8 cellular contexts compared by ENCODE assay signal in genomic region chr3:28348637-28349396, GRCh38. TPM values are rescaled to one million over a fixed set of nuclear protein-coding genes. Genes with fewer than 3 reads are reported as not detected.
DNase-seq lines count a peak whose midpoint lies in the region; ATAC-seq and TF ChIP-seq lines count a peak whose summit lies in the region.

Gene AZI2 (minus strand): TSS chr3:28348824. CDS start chr3:28340617, 8,207 bp downstream.
Gene ZCWPW2 (plus strand): TSS chr3:28348721. CDS start chr3:28413069, 64,348 bp downstream.

- H3K9me3 ChIP-seq in CD8-positive, alpha-beta T cell (ENCODE audit: low read length) = peaks cover 5% of the 10 kb centered on the region
- H3K9me3 ChIP-seq in ectodermal cell (ENCODE audit: control insufficient read depth, low read length) = no peaks in the 10 kb centered on the region
- H3K9me3 ChIP-seq in lung (ENCODE audit: control insufficient read depth in 2 of 2, insufficient read depth in 1 of 2, low read length in 1 of 2) = peaks cover 4 to 12% of the 10 kb centered on the region in 2 donors

- no peaks in the 10 kb centered on the region for H3K27me3 Mint-ChIP-seq in CD8-positive, alpha-beta T cell (ENCODE audit: low read depth)
- no peaks in the 10 kb centered on the region for H3K27me3 Mint-ChIP-seq in activated CD8-positive, alpha-beta T cell treated with anti-CD3 and anti-CD28 coated beads for 36 hours

- WGBS in ectodermal cell, 2 experiments = 0 to 1% methylated on average over 79 of the region's 79 CpGs
- 0% methylated on average over 70 to 79 of the region's 79 CpGs for WGBS in lung, 2 donors

- peak; percentile 89 for ATAC-seq in CD8-positive, alpha-beta T cell
- ATAC-seq in GM19452 (IDR thresholded peaks at IDR 0.05; ENCODE audit: unreplicated experiment) = peak; percentile 85
- peak; percentile 87 for ATAC-seq in activated CD8-positive, alpha-beta T cell treated with anti-CD3 and anti-CD28 coated beads for 36 hours
- peak; percentile 97 for ATAC-seq in lung (ENCODE audit: insufficient read depth, low FRiP score)

- H3K9me3 Mint-ChIP-seq in CD8-positive, alpha-beta T cell = peaks cover 5% of the 10 kb centered on the region
- peaks cover 5% of the 10 kb centered on the region for H3K9me3 Mint-ChIP-seq in activated CD8-positive, alpha-beta T cell treated with anti-CD3 and anti-CD28 coated beads for 36 hours

- CTCF ChIA-PET in CD8-positive, alpha-beta T cell (lab: Charles Lee) = interaction anchor here (1.2 to 2.5 kb wide), 7 partner anchors 9 to 668 kb away, joined by 3 to 15 read pairs (median 7); partner anchors contain the start of gene EOMES
- CTCF ChIA-PET in activated CD8-positive, alpha-beta T cell treated with anti-CD3 and anti-CD28 coated beads for 36 hours (lab: Charles Lee) = interaction anchor here (1.1 to 2.0 kb wide), 6 partner anchors 9 to 637 kb away, joined by 3 to 12 read pairs (median 5); partner anchors contain the start of gene EOMES

- no peaks in the 10 kb centered on the region for H3K27me3 ChIP-seq in CD8-positive, alpha-beta T cell (ENCODE audit: insufficient read depth, low read length)
- no peaks in the 10 kb centered on the region for H3K27me3 ChIP-seq in ectodermal cell (ENCODE audit: control insufficient read depth, insufficient read depth, low read length, poor library complexity, severe bottlenecking)
- H3K27me3 ChIP-seq in lung (ENCODE audit: control insufficient read depth, insufficient read depth) = no peaks in the 10 kb centered on the region

- H3K27ac Mint-ChIP-seq in CD8-positive, alpha-beta T cell = peak within 1 kb of the TSS; percentile 95
- H3K27ac Mint-ChIP-seq in activated CD8-positive, alpha-beta T cell treated with anti-CD3 and anti-CD28 coated beads for 36 hours = peak within 1 kb of the TSS; percentile 93

- POLR2A ChIA-PET in CD8-positive, alpha-beta T cell (lab: Charles Lee) = interaction anchor here (0.7 to 2.5 kb wide), 11 partner anchors 11 to 980 kb away, joined by 3 to 21 read pairs (median 6); partner anchors contain the start of genes EOMES, NEK10 and SLC4A7
- POLR2A ChIA-PET in activated CD8-positive, alpha-beta T cell treated with anti-CD3 and anti-CD28 coated beads for 36 hours (lab: Charles Lee) = interaction anchor here (1.0 to 1.4 kb wide), 6 partner anchors 20 to 636 kb away, joined by 3 to 5 read pairs (median 4); no protein-coding TSS in a partner anchor

- intact Hi-C loops in CD8-positive, alpha-beta T cell (cut with DNase I, micrococcal nuclease) = loop anchor here (1.0 to 5.0 kb wide), 9 partner anchors 21 to 980 kb away; partner anchors contain the start of genes CMC1 (in 2 of the 2), NEK10 (in 2 of the 2) and SLC4A7 (in 2 of the 2)
- intact Hi-C loops in activated CD8-positive, alpha-beta T cell treated with anti-CD3 and anti-CD28 coated beads for 36 hours (cut with micrococcal nuclease) = no loop called here

- no peak for TF ChIP-seq CTCF in CD8-positive, alpha-beta T cell (IDR thresholded peaks at IDR 0.05)
- no peak for TF ChIP-seq CTCF in activated CD8-positive, alpha-beta T cell treated with anti-CD3 and anti-CD28 coated beads for 36 hours (IDR thresholded peaks at IDR 0.05)
- TF ChIP-seq CTCF in lung (IDR thresholded peaks at IDR 0.05; ENCODE audit: control extremely low read depth, extremely low read depth) = no peak

- H3K36me3 Mint-ChIP-seq in CD8-positive, alpha-beta T cell = peaks cover 27% of the 10 kb centered on the region
- H3K36me3 Mint-ChIP-seq in activated CD8-positive, alpha-beta T cell treated with anti-CD3 and anti-CD28 coated beads for 36 hours (ENCODE audit: low read depth) = peaks cover 30% of the 10 kb centered on the region

- H3K4me3 Mint-ChIP-seq in CD8-positive, alpha-beta T cell = peak within 1 kb of the TSS; percentile 98
- peak within 1 kb of the TSS; percentile 96 for H3K4me3 Mint-ChIP-seq in activated CD8-positive, alpha-beta T cell treated with anti-CD3 and anti-CD28 coated beads for 36 hours

- peaks cover 35% of the 10 kb centered on the region for H3K4me1 ChIP-seq in CD8-positive, alpha-beta T cell (ENCODE audit: insufficient read depth, low read length)
- peaks cover 7% of the 10 kb centered on the region for H3K4me1 ChIP-seq in ectodermal cell (ENCODE audit: control insufficient read depth, insufficient read depth, low read length)
- H3K4me1 ChIP-seq in lung (ENCODE audit: control insufficient read depth in 2 of 2, insufficient read depth in 2 of 2, low read length in 2 of 2) = peaks cover 0 to 13% of the 10 kb centered on the region in 2 donors

- H3K4me1 Mint-ChIP-seq in CD8-positive, alpha-beta T cell (ENCODE audit: low read depth) = peaks cover 60% of the 10 kb centered on the region
- H3K4me1 Mint-ChIP-seq in activated CD8-positive, alpha-beta T cell treated with anti-CD3 and anti-CD28 coated beads for 36 hours (ENCODE audit: low read depth) = peaks cover 41% of the 10 kb centered on the region

- peak; percentile 84 to 94 (median 90) for DNase-seq in CD8-positive, alpha-beta T cell
- DNase-seq in HK-2 (ENCODE audit: unreplicated experiment) (peak; percentile 93), NCI-H82 treated with DMSO at 0.1 percent for 48 hours (lab: John Stamatoyannopoulos, UW; ENCODE audit: unreplicated experiment) (peak; percentile 67), lung (ENCODE audit: low spot score) (peak; percentile 95)
- peak; percentile 95 for DNase-seq in activated CD8-positive, alpha-beta T cell treated with anti-CD3 and anti-CD28 coated beads for 36 hours
- DNase-seq in stimulated activated CD4-positive, alpha-beta T cell treated with anti-CD3 and anti-CD28 coated beads, TNF-alpha, amount 100 ng/mL, for 4 hours (ENCODE audit: low read depth in 3 of 3) = peak; percentile 82 to 87 (median 86)

- H3K27ac ChIP-seq in CD8-positive, alpha-beta T cell (ENCODE audit: low read depth, low read length) = peak within 1 kb of the TSS; percentile 95
- H3K27ac ChIP-seq in ectodermal cell (ENCODE audit: insufficient read depth, low read depth, low read length, poor library complexity, severe bottlenecking) (peak within 1 kb of the TSS; percentile 93), lung (ENCODE audit: low read depth in 1 of 2, low read length in 1 of 2) (peak within 1 kb of the TSS; percentile 98 to 99)

- peak within 1 kb of the TSS; percentile 96 for H3K4me3 ChIP-seq in CD8-positive, alpha-beta T cell (ENCODE audit: low read depth, low read length)
- H3K4me3 ChIP-seq in ectodermal cell (ENCODE audit: insufficient read depth, low read depth, low read length) (peak within 1 kb of the TSS; percentile 56), lung (peak within 1 kb of the TSS; percentile 78)

- no peaks in the 10 kb centered on the region for H3K36me3 ChIP-seq in CD8-positive, alpha-beta T cell (ENCODE audit: insufficient read depth, low read length)
- no peaks in the 10 kb centered on the region for H3K36me3 ChIP-seq in ectodermal cell (ENCODE audit: control insufficient read depth, insufficient read depth, low read length)
- peaks cover 0 to 6% of the 10 kb centered on the region in 2 donors for H3K36me3 ChIP-seq in lung (ENCODE audit: control insufficient read depth in 2 of 2, insufficient read depth in 2 of 2, low read length in 2 of 2)

RNA-seq across cellular contexts. Expression of gene AZI2, which starts in this region (rescaled TPM):
- total RNA-seq in CD8-positive, alpha-beta T cell = 10 to 100 TPM; 27.2 to 29.2 TPM
- 10 to 100 TPM; 35.1 to 39.1 TPM for total RNA-seq in activated CD8-positive, alpha-beta T cell treated with anti-CD3 and anti-CD28 coated beads for 36 hours
- 55.7 TPM for polyA plus RNA-seq in ectodermal cell (2013, experiment 1 of 4)
- polyA plus RNA-seq in ectodermal cell (2013, experiment 2 of 4) = 51.5 TPM
- polyA plus RNA-seq in ectodermal cell (2013, experiment 3 of 4) = 68.7 TPM
- polyA plus RNA-seq in ectodermal cell (2013, experiment 4 of 4) = 63.5 TPM
- 100 to 1,000 TPM in 1 of 2 donors, 10 to 100 TPM in 1; 64.8 to 132 TPM for total RNA-seq in lung
- polyA plus RNA-seq in lung = 10 to 100 TPM; 32.5 to 65.8 TPM

RNA-seq across cellular contexts. Expression of gene ZCWPW2, which starts in this region (rescaled TPM):
- under 1 TPM in 1 of 2 experiments, not detected in 1; 0.54 TPM for total RNA-seq in CD8-positive, alpha-beta T cell
- under 1 TPM in 1 of 2 experiments, not detected in 1; 0.68 TPM for total RNA-seq in activated CD8-positive, alpha-beta T cell treated with anti-CD3 and anti-CD28 coated beads for 36 hours
- polyA plus RNA-seq in ectodermal cell (2013, experiment 1 of 4) = 0.94 TPM
- polyA plus RNA-seq in ectodermal cell (2013, experiment 2 of 4) = 1.2 TPM
- 0.48 TPM for polyA plus RNA-seq in ectodermal cell (2013, experiment 3 of 4)
- polyA plus RNA-seq in ectodermal cell (2013, experiment 4 of 4) = 1.1 TPM
- 1 to 10 TPM in 1 of 2 donors, under 1 TPM in 1; 0.98 to 2.1 TPM for total RNA-seq in lung
- polyA plus RNA-seq in lung = under 1 TPM; 0.37 to 0.77 TPM

Comparison
In these comparisons a context has a peak if more than half of its experiments do, and no peak if none do; other contexts are left out.
1. Peak in every context shown above with its lines: DNase-seq, ATAC-seq, H3K4me3 ChIP-seq and H3K27ac ChIP-seq.